ENCODE assay signal across 15 cellular contexts in genomic region chr17:61144876-61145564, GRCh38.
DNase-seq lines count a peak whose midpoint lies in the region; ATAC-seq and TF ChIP-seq lines count a peak whose summit lies in the region.
"Had no signal": no experiment of that assay in that cellular context is flagged by ENCODE, and none has a peak within 500 bp of the region (broad histone marks: within the 10 kb centered on the region; RNA-seq: fewer than 3 reads in every experiment).

No MANE protein-coding gene starts in this region.

- peak overlapping the region; percentile 69 for H3K27ac ChIP-seq in BLaER1
- no peak overlapping the region for H3K27ac ChIP-seq in neural progenitor cell
- no peak overlapping the region for H3K27ac ChIP-seq in substantia nigra (ENCODE audit: low read depth, low read length, poor library complexity, severe bottlenecking)
- H3K27ac ChIP-seq: thoracic aorta had no signal

- no peak for TF ChIP-seq CTCF in Loucy (conservative IDR thresholded peaks at IDR 0.05; ENCODE audit: low read length)
- no peak for TF ChIP-seq CTCF in neural progenitor cell (IDR thresholded peaks at IDR 0.05)

- H4K20me1 ChIP-seq in BLaER1 (no peaks in the 10 kb centered on the region), Loucy (ENCODE audit: insufficient read depth, low read length, poor library complexity, severe bottlenecking) (no peaks in the 10 kb centered on the region), neural progenitor cell (ENCODE audit: low read depth) (no peaks in the 10 kb centered on the region)

- no peak for ATAC-seq in GM18867 (IDR thresholded peaks at IDR 0.05; ENCODE audit: unreplicated experiment)
- ATAC-seq: left lung had no signal

- peak overlapping the region; percentile 81 for H3K27ac Mint-ChIP-seq in neural progenitor cell
- H3K27ac Mint-ChIP-seq: CD4-positive, alpha-beta T cell had no signal

- DNase-seq in dermis blood vessel endothelial cell (peak; percentile 2), neural progenitor cell (ENCODE audit: low spot score) (no peak), NCI-H1105 treated with DMSO at 0.1 percent for 48 hours (lab: John Stamatoyannopoulos, UW) (no peak), substantia nigra (lab: John Stamatoyannopoulos, UW) (no peak), occipital lobe (lab: John Stamatoyannopoulos, UW) (no peak)
- DNase-seq: activated CD4-positive, alpha-beta T cell treated with anti-CD3 and anti-CD28 coated beads for 4 hours; CD4-positive, alpha-beta T cell; foreskin melanocyte; left lung; NCI-H524; SHP77 had no signal

- H3F3A ChIP-seq in Loucy (ENCODE audit: low read depth) (peaks cover 27% of the 10 kb centered on the region), neural progenitor cell (ENCODE audit: low read depth) (no peaks in the 10 kb centered on the region)

- H3K9me3 Mint-ChIP-seq in neural progenitor cell = no peaks in the 10 kb centered on the region
- H3K9me3 Mint-ChIP-seq: CD4-positive, alpha-beta T cell had no signal

- H3K4me2 ChIP-seq in BLaER1 (peak overlapping the region; percentile 70), Loucy (ENCODE audit: low read depth, low read length, poor library complexity, severe bottlenecking) (peak overlapping the region; percentile 68), neural progenitor cell (peak overlapping the region; percentile 31)

- H3K9me3 ChIP-seq in BLaER1 = no peaks in the 10 kb centered on the region
- H3K9me3 ChIP-seq in Loucy (ENCODE audit: insufficient read depth, low read depth, low read length) = no peaks in the 10 kb centered on the region
- no peaks in the 10 kb centered on the region for H3K9me3 ChIP-seq in neural progenitor cell (ENCODE audit: low read depth)
- H3K9me3 ChIP-seq: left lung, thoracic aorta had no signal

- H3K79me2 ChIP-seq in Loucy (ENCODE audit: insufficient read depth, low read length) (no peaks in the 10 kb centered on the region), neural progenitor cell (ENCODE audit: low read depth) (no peaks in the 10 kb centered on the region)

- no peaks in the 10 kb centered on the region for H3K27me3 ChIP-seq in BLaER1
- no peaks in the 10 kb centered on the region for H3K27me3 ChIP-seq in Loucy (ENCODE audit: insufficient read depth, low read length, poor library complexity, severe bottlenecking)
- H3K27me3 ChIP-seq in neural progenitor cell = no peaks in the 10 kb centered on the region
- H3K27me3 ChIP-seq: left lung had no signal

- H3K4me1 ChIP-seq in BLaER1 (peaks cover 41% of the 10 kb centered on the region), Loucy (ENCODE audit: insufficient read depth, low read length, poor library complexity, severe bottlenecking) (peaks cover 77% of the 10 kb centered on the region), neural progenitor cell (peaks cover 21% of the 10 kb centered on the region)

- peak overlapping the region; percentile 77 for H2AFZ ChIP-seq in Loucy (ENCODE audit: low read length)
- peak overlapping the region; percentile 48 for H2AFZ ChIP-seq in neural progenitor cell (replicated peaks)

- no peaks in the 10 kb centered on the region for H3K36me3 ChIP-seq in BLaER1
- H3K36me3 ChIP-seq in Loucy (ENCODE audit: insufficient read depth, low read length) = no peaks in the 10 kb centered on the region
- H3K36me3 ChIP-seq in neural progenitor cell = no peaks in the 10 kb centered on the region
- H3K36me3 ChIP-seq: left lung, thoracic aorta had no signal

- peak overlapping the region; percentile 19; the same call in 1 of the 2 replicates for H3K4me3 ChIP-seq in BLaER1
- peak overlapping the region; percentile 54 for H3K4me3 ChIP-seq in Loucy (ENCODE audit: low read length, poor library complexity, severe bottlenecking)
- H3K4me3 ChIP-seq in neural progenitor cell = no peak overlapping the region
- H3K4me3 ChIP-seq: left lung, thoracic aorta had no signal

- H3K4me3 Mint-ChIP-seq in neural progenitor cell = no peak overlapping the region
- H3K4me3 Mint-ChIP-seq: CD4-positive, alpha-beta T cell had no signal

- no peaks in the 10 kb centered on the region for H3K36me3 Mint-ChIP-seq in neural progenitor cell

- H3K27me3 Mint-ChIP-seq in neural progenitor cell (ENCODE audit: insufficient read depth, low read depth) = peaks cover 3% of the 10 kb centered on the region
- H3K27me3 Mint-ChIP-seq: CD4-positive, alpha-beta T cell had no signal

- no peaks in the 10 kb centered on the region for H3K9me2 ChIP-seq in Loucy (replicated peaks; ENCODE audit: low read depth, low read length)

- peak overlapping the region; percentile 55; the same call in 1 of the 2 replicates for H3K9ac ChIP-seq in BLaER1
- peak overlapping the region; percentile 63 for H3K9ac ChIP-seq in Loucy (ENCODE audit: low read depth, low read length, poor library complexity, severe bottlenecking)
- no peak overlapping the region for H3K9ac ChIP-seq in neural progenitor cell

- peaks cover 26% of the 10 kb centered on the region for H3K4me1 Mint-ChIP-seq in neural progenitor cell
